Comparison of ENCODE assay signal across 8 cellular contexts in the genomic region with DNA sequence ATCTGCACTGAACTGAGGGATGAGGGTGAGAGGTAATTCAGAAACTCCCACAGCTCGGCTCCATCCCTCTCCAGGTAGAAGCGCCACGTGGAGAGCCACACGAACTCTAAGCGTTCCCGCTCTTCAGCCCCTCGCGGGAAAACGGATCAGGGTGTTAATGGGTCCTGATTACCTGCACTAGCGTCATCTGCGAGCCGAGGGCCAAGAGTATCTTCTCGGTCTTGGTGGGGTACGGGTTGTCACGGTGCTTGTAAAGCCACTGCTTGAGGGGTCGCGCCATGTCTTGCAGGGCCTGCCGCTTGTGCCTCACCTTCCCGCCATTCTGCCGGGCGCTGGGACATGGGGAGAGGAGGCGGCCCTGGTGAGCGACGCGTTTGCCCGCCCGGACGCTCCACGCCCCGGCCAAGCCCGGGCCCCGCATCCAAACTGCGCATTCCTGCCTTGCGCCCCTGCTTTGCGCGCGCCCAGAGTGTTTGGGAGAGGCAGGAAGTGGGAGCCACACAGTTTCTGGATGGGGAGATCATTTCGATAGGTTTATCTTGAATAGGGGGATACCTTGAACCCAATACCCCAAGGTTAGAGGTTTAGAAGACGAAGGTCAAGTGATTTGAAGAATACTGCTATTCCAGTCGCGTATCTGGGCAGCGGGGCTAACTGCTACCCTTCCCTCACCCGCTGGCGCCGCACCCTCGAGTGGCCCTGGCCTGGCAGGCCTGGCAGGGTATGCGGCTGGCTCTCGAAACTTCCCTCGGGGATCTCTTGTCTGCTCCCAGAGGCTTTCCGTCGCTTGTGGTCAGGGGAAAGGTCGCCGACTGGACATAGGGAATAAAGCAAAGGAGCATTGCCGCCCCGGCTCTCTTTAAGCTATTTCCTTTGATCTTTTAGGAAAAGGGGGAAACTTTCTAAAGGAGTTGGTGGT. TPM values are rescaled to one million over a fixed set of nuclear protein-coding genes. Genes with fewer than 3 reads are reported as not detected.
A peak's percentile ranks its signal among the peaks of the same experiment; 100 is the strongest.
DNase-seq lines count a peak whose midpoint lies in the region; ATAC-seq and TF ChIP-seq lines count a peak whose summit lies in the region.

No MANE protein-coding gene starts in this region.

- no peak for TF ChIP-seq POLR2A in heart left ventricle (IDR thresholded peaks at IDR 0.05)

- no peak for TF ChIP-seq CTCF in Caco-2 (IDR thresholded peaks at IDR 0.05; ENCODE audit: insufficient read depth in 1 of 2, low read depth in 1 of 2, low read length in 1 of 2, severe bottlenecking in 1 of 2, unreplicated experiment in 1 of 2)
- TF ChIP-seq CTCF in heart left ventricle (IDR thresholded peaks at IDR 0.05), result no peak
- no peak for TF ChIP-seq CTCF in psoas muscle (IDR thresholded peaks at IDR 0.05)

- intact Hi-C loops in Caco-2 (cut with micrococcal nuclease; ENCODE audit: unreplicated experiment), result loop anchor here (1.0 to 5.0 kb wide), 3 partner anchors 437 to 641 kb away; no protein-coding TSS in a partner anchor
- intact Hi-C loops in heart left ventricle (cut with DNase I), result loop anchor here (2.0 to 10.0 kb wide), 8 partner anchors 433 to 641 kb away; no protein-coding TSS in a partner anchor
- intact Hi-C loops in psoas muscle (cut with DNase I), result loop anchor here (1.0 to 10.0 kb wide), 4 partner anchors 431 to 643 kb away; no protein-coding TSS in a partner anchor

- ATAC-seq in heart left ventricle, result no peak
- no peak for ATAC-seq in psoas muscle
- ATAC-seq in HG03280 (IDR thresholded peaks at IDR 0.05; ENCODE audit: unreplicated experiment), result no peak
- ATAC-seq in HG03565 (IDR thresholded peaks at IDR 0.05; ENCODE audit: unreplicated experiment), result no peak

- H3K4me1 ChIP-seq in Caco-2, result peaks cover 25% of the 10 kb centered on the region
- H3K4me1 ChIP-seq in heart left ventricle, result peaks cover 0 to 53% (median 36%) of the 10 kb centered on the region in 12 donors
- peaks cover 20% of the 10 kb centered on the region for H3K4me1 ChIP-seq in psoas muscle

- H3K9me3 ChIP-seq in Caco-2 (no peaks in the 10 kb centered on the region), heart left ventricle (no peaks in the 10 kb centered on the region), psoas muscle (no peaks in the 10 kb centered on the region)

- peaks cover 5% of the 10 kb centered on the region for H3K4me1 Mint-ChIP-seq in Caco-2 (ENCODE audit: low read depth, unreplicated experiment)
- peaks cover 33% of the 10 kb centered on the region for H3K4me1 Mint-ChIP-seq in activated CD4-positive, alpha-beta memory T cell treated with anti-CD3 and anti-CD28 coated beads, Interleukin-2, amount 10 ng/mL, durations not matched to agents 7 days and 5 days

- H3K9me3 Mint-ChIP-seq in Caco-2 (ENCODE audit: unreplicated experiment), result no peaks in the 10 kb centered on the region
- H3K9me3 Mint-ChIP-seq in activated CD4-positive, alpha-beta memory T cell treated with anti-CD3 and anti-CD28 coated beads, Interleukin-2, amount 10 ng/mL, durations not matched to agents 7 days and 5 days, result no peaks in the 10 kb centered on the region

- DNase-seq in Caco-2, result peak in 1 of 2 experiments; percentile 15
- peak; percentile 16 for DNase-seq in activated CD4-positive, alpha-beta memory T cell treated with anti-CD3 and anti-CD28 coated beads, Interleukin-2, amount 10 ng/mL, durations not matched to agents 7 days and 5 days
- peak in 2 of 5 donors; percentile 23 to 55 for DNase-seq in heart left ventricle
- DNase-seq in psoas muscle, result peak; percentile 18 to 44
- no peak for DNase-seq in DMS79 (lab: John Stamatoyannopoulos, UW)
- DNase-seq in NCI-H2029 (lab: John Stamatoyannopoulos, UW), result no peak

- H3K27me3 ChIP-seq in Caco-2 (replicated peaks; ENCODE audit: control insufficient read depth, insufficient read depth, low read length), result peaks cover 11% of the 10 kb centered on the region
- peaks cover 22 to 74% (median 49%) of the 10 kb centered on the region in 9 donors for H3K27me3 ChIP-seq in heart left ventricle
- peaks cover 0 to 51% (median 34%) of the 10 kb centered on the region in 3 donors for H3K27me3 ChIP-seq in psoas muscle (ENCODE audit: insufficient read depth in 3 of 3, low read length in 2 of 3)

- H3K27ac Mint-ChIP-seq in Caco-2 (ENCODE audit: unreplicated experiment), result no peak overlapping the region
- H3K27ac Mint-ChIP-seq in activated CD4-positive, alpha-beta memory T cell treated with anti-CD3 and anti-CD28 coated beads, Interleukin-2, amount 10 ng/mL, durations not matched to agents 7 days and 5 days, result peak overlapping the region; percentile 31

- CTCF ChIA-PET in Caco-2 (lab: Charles Lee), result interaction anchor here (0.7 to 2.6 kb wide), 2 partner anchors 438 to 500 kb away, joined by 3 to 8 read pairs; no protein-coding TSS in a partner anchor
- CTCF ChIA-PET in activated CD4-positive, alpha-beta memory T cell treated with anti-CD3 and anti-CD28 coated beads, Interleukin-2, amount 10 ng/mL, durations not matched to agents 7 days and 5 days (lab: Charles Lee), result interaction anchor here (0.9 to 4.8 kb wide), 8 partner anchors 9 to 652 kb away, joined by 3 to 27 read pairs (median 7); a partner anchor contains a TSS

- peaks cover 28% of the 10 kb centered on the region for H3K27me3 Mint-ChIP-seq in Caco-2 (ENCODE audit: insufficient read depth, unreplicated experiment)
- peaks cover 70% of the 10 kb centered on the region for H3K27me3 Mint-ChIP-seq in activated CD4-positive, alpha-beta memory T cell treated with anti-CD3 and anti-CD28 coated beads, Interleukin-2, amount 10 ng/mL, durations not matched to agents 7 days and 5 days

- H3K4me3 ChIP-seq in Caco-2 (ENCODE audit: low read depth, low read length) (peak overlapping the region; percentile 75), heart left ventricle (peak overlapping the region in 11 of 12 donors; percentile 53 to 77 (median 66)), psoas muscle (peak overlapping the region; percentile 75)

- H3K36me3 Mint-ChIP-seq in Caco-2 (ENCODE audit: insufficient read depth, unreplicated experiment), result no peaks in the 10 kb centered on the region
- no peaks in the 10 kb centered on the region for H3K36me3 Mint-ChIP-seq in activated CD4-positive, alpha-beta memory T cell treated with anti-CD3 and anti-CD28 coated beads, Interleukin-2, amount 10 ng/mL, durations not matched to agents 7 days and 5 days (ENCODE audit: low read depth)

- POLR2A ChIA-PET in Caco-2 (lab: Charles Lee), result no interaction called here
- POLR2A ChIA-PET in activated CD4-positive, alpha-beta memory T cell treated with anti-CD3 and anti-CD28 coated beads, Interleukin-2, amount 10 ng/mL, durations not matched to agents 7 days and 5 days (lab: Charles Lee), result interaction anchor here (1.1 to 1.2 kb wide), 2 partner anchors 237 to 437 kb away, joined by 3 to 6 read pairs; a partner anchor contains a TSS

- 8 to 19% (median 15%) methylated on average over 37 to 55 of the region's 55 CpGs for WGBS in heart left ventricle, 4 donors
- 54 to 63% (median 62%) methylated on average over 54 to 55 of the region's 55 CpGs for WGBS in psoas muscle, 3 donors

- no TSS peak for BruUV-seq in Caco-2 (replicated peaks; lab: Mats Ljungman, UMichigan)

- H3K36me3 ChIP-seq in Caco-2 (ENCODE audit: control insufficient read depth, insufficient read depth, low read length), result no peaks in the 10 kb centered on the region
- no peaks in the 10 kb centered on the region for H3K36me3 ChIP-seq in heart left ventricle
- H3K36me3 ChIP-seq in psoas muscle (ENCODE audit: insufficient read depth in 1 of 2, low read depth in 1 of 2), result no peaks in the 10 kb centered on the region

- peak overlapping the region; percentile 75 for H3K4me3 Mint-ChIP-seq in Caco-2 (ENCODE audit: unreplicated experiment)
- H3K4me3 Mint-ChIP-seq in activated CD4-positive, alpha-beta memory T cell treated with anti-CD3 and anti-CD28 coated beads, Interleukin-2, amount 10 ng/mL, durations not matched to agents 7 days and 5 days, result peak overlapping the region; percentile 56

- H3K27ac ChIP-seq in heart left ventricle, result peak overlapping the region in 1 of 12 donors; percentile 95
- H3K27ac ChIP-seq in psoas muscle, result no peak overlapping the region

RNA-seq across cellular contexts. Expression of a gene that starts 4.2 kb away (rescaled TPM):
- total RNA-seq in Caco-2 (2022) (0.64 and 0.65 TPM in 2 replicates), heart left ventricle (1 to 10 TPM in 1 of 9 donors, under 1 TPM in 5, not detected in 3; 0.20 to 1.5 (median 0.60) TPM), psoas muscle (under 1 TPM in 3 of 4 donors, not detected in 1; 0.06 to 0.24 (median 0.19) TPM)
- under 1 TPM in 1 of 2 experiments, not detected in 1; 0.23 TPM for total RNA-seq in activated CD4-positive, alpha-beta memory T cell treated with anti-CD3 and anti-CD28 coated beads, Interleukin-2, amount 10 ng/mL, durations not matched to agents 7 days and 5 days
- polyA plus RNA-seq in heart left ventricle (under 1 TPM in 1 of 2 donors, not detected in 1; 0.06 TPM), psoas muscle (under 1 TPM; 0.01 to 0.07 (median 0.05) TPM)

Comparison
In these comparisons a context has a peak if more than half of its experiments do, and no peak if none do; other contexts are left out.
1. DNase-seq: peak in activated CD4-positive, alpha-beta memory T cell treated with anti-CD3 and anti-CD28 coated beads, Interleukin-2, amount 10 ng/mL, durations not matched to agents 7 days and 5 days (single experiment) and psoas muscle (2 of 2); none in DMS79 (single experiment) and NCI-H2029 (single experiment).
2. Peak in every context shown above with its lines, with median percentiles within 50 percentile points of each other: H3K4me3 ChIP-seq.